ENCODE assay signal across 16 cellular contexts in the genomic region with DNA sequence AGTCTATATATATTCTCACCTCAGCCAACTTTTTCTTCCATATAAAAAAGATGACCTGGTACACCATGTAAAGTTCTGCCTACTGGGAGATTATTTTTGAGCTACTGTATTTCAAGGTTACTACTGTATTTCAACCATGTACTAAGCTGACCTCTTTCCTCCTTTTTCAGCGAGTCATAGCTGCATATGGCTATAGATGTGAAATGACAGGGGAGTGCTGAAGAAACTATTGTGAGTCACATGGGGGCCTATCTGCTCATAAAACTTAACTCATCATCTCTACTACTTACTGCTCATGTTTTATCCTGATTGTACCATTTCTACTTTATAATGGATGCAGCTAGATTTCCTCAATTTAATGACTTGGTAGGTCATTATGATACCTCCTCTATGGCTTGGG.
DNase-seq lines count a peak whose midpoint lies in the region; ATAC-seq and TF ChIP-seq lines count a peak whose summit lies in the region.
"Had no signal": no experiment of that assay in that cellular context is flagged by ENCODE, and none has a peak within 500 bp of the region (broad histone marks: within the 10 kb centered on the region; RNA-seq: fewer than 3 reads in every experiment).

No MANE protein-coding gene starts in this region.

- peak; percentile 13 to 15 for DNase-seq in activated T-cell treated with anti-CD3 and anti-CD28 coated beads, Interleukin-2, amount 50 U/mL, for 72 hours
- DNase-seq in activated T-cell treated with anti-CD3 and anti-CD28 coated beads for 4 hours (no peak), HS-5 (ENCODE audit: low read depth) (peak; percentile 40), epithelial cell of esophagus (ENCODE audit: low read depth) (peak; percentile 79), COLO829 (ENCODE audit: low spot score) (no peak), H4 (ENCODE audit: low spot score) (no peak), foreskin melanocyte (no peak)
- no peak for DNase-seq in stimulated activated naive CD8-positive, alpha-beta T cell treated with anti-CD3 and anti-CD28 coated beads, Interleukin-15, amount 100 ng/mL, for 72 hours
- DNase-seq: cerebellar nuclear complex, DMS53, left colon, NCI-H1417 treated with DMSO at 0.1 percent for 48 hours, NCI-H82, upper lobe of right lung had no signal

- no peak for TF ChIP-seq CTCF in epithelial cell of esophagus (IDR thresholded peaks at IDR 0.05; ENCODE audit: insufficient read depth, low read depth, low read length, missing control alignments)

- H3K4me3 Mint-ChIP-seq in activated T-cell treated with anti-CD3 and anti-CD28 coated beads, Interleukin-2, amount 50 U/mL, for 72 hours: peak overlapping the region; percentile 20 to 51
- no peak overlapping the region for H3K4me3 Mint-ChIP-seq in stimulated activated naive CD8-positive, alpha-beta T cell treated with anti-CD3 and anti-CD28 coated beads, Interleukin-15, amount 100 ng/mL, for 72 hours
- H3K4me3 Mint-ChIP-seq: nephron had no signal

- peaks cover 16% of the 10 kb centered on the region for H3K27me3 Mint-ChIP-seq in activated T-cell treated with anti-CD3 and anti-CD28 coated beads, Interleukin-2, amount 50 U/mL, for 72 hours (ENCODE audit: low read depth)
- H3K27me3 Mint-ChIP-seq in stimulated activated naive CD8-positive, alpha-beta T cell treated with anti-CD3 and anti-CD28 coated beads, Interleukin-15, amount 100 ng/mL, for 72 hours: peaks cover 14% of the 10 kb centered on the region

- peaks cover 16 to 18% of the 10 kb centered on the region in 2 donors for H3K9me3 Mint-ChIP-seq in activated T-cell treated with anti-CD3 and anti-CD28 coated beads, Interleukin-2, amount 50 U/mL, for 72 hours
- peaks cover 23 to 36% of the 10 kb centered on the region in 2 donors for H3K9me3 Mint-ChIP-seq in stimulated activated naive CD8-positive, alpha-beta T cell treated with anti-CD3 and anti-CD28 coated beads, Interleukin-15, amount 100 ng/mL, for 72 hours

- H3K4me3 ChIP-seq in epithelial cell of esophagus (ENCODE audit: low read length): no peak overlapping the region
- H3K4me3 ChIP-seq: upper lobe of right lung had no signal

- ATAC-seq in activated T-cell treated with anti-CD3 and anti-CD28 coated beads, Interleukin-2, amount 50 U/mL, for 72 hours (replicated peaks in 1 of 2): peak; percentile 90 to 91
- ATAC-seq in stimulated activated naive CD8-positive, alpha-beta T cell treated with anti-CD3 and anti-CD28 coated beads, Interleukin-15, amount 100 ng/mL, for 72 hours: peak; percentile 82
- ATAC-seq: left colon, upper lobe of right lung had no signal

- H3K36me3 Mint-ChIP-seq in activated T-cell treated with anti-CD3 and anti-CD28 coated beads, Interleukin-2, amount 50 U/mL, for 72 hours (ENCODE audit: insufficient read depth in 2 of 2): peaks cover 13 to 25% of the 10 kb centered on the region in 2 donors

- peak overlapping the region; percentile 93 for H3K27ac Mint-ChIP-seq in activated T-cell treated with anti-CD3 and anti-CD28 coated beads, Interleukin-2, amount 50 U/mL, for 72 hours
- peak overlapping the region in 1 of 2 donors; percentile 56 for H3K27ac Mint-ChIP-seq in stimulated activated naive CD8-positive, alpha-beta T cell treated with anti-CD3 and anti-CD28 coated beads, Interleukin-15, amount 100 ng/mL, for 72 hours
- H3K27ac Mint-ChIP-seq: activated T-helper 2 cell treated with anti-CD3 and anti-CD28 coated beads, Interferon-gamma antibody, Interleukin-2, Interleukin-4, amounts not matched to agents 10 μg/mL and 5 μg/mL and 100 μg/mL, durations not matched to agents 14 hours and 24 hours and 36 hours; nephron had no signal

- peaks cover 30% of the 10 kb centered on the region for H3K4me1 Mint-ChIP-seq in activated T-cell treated with anti-CD3 and anti-CD28 coated beads, Interleukin-2, amount 50 U/mL, for 72 hours (ENCODE audit: low read depth)
- peaks cover 18% of the 10 kb centered on the region for H3K4me1 Mint-ChIP-seq in stimulated activated naive CD8-positive, alpha-beta T cell treated with anti-CD3 and anti-CD28 coated beads, Interleukin-15, amount 100 ng/mL, for 72 hours
- H3K4me1 Mint-ChIP-seq: nephron had no signal

Comparison
In these comparisons a context has a peak if more than half of its experiments do, and no peak if none do; other contexts are left out.
1. DNase-seq: peak in activated T-cell treated with anti-CD3 and anti-CD28 coated beads, Interleukin-2, amount 50 U/mL, for 72 hours (2 of 2), HS-5 (single experiment) and epithelial cell of esophagus (single experiment); none in activated T-cell treated with anti-CD3 and anti-CD28 coated beads for 4 hours (single experiment), stimulated activated naive CD8-positive, alpha-beta T cell treated with anti-CD3 and anti-CD28 coated beads, Interleukin-15, amount 100 ng/mL, for 72 hours (0 of 2), COLO829 (single experiment), H4 (single experiment) and foreskin melanocyte (single experiment).
2. H3K4me3 Mint-ChIP-seq: peak in activated T-cell treated with anti-CD3 and anti-CD28 coated beads, Interleukin-2, amount 50 U/mL, for 72 hours (2 of 2); none in stimulated activated naive CD8-positive, alpha-beta T cell treated with anti-CD3 and anti-CD28 coated beads, Interleukin-15, amount 100 ng/mL, for 72 hours (0 of 2).